In the genomic region with DNA sequence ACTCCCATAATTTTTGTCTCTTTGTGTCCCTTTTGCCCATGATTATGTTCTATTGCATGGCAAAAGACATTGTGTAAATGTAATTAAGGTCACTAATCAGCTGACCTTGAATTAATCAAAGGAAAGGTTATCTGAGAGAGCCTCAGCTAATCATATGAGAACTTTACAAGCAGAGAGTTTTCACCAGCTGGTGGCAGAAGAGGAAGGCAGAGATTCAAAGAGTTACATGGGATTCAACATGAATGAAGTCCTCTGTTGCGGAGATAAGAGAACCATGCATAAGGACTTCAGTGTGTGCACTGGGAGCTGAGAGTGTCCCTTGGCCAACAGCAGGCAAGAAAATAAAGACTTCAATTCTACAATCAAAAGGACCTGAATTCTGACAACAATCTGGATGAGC, we compare ENCODE assay signal across 30 cellular contexts.
A peak's percentile ranks its signal among the peaks of the same experiment; 100 is the strongest.
DNase-seq lines count a peak whose midpoint lies in the region; ATAC-seq and TF ChIP-seq lines count a peak whose summit lies in the region.
"Had no signal": no experiment of that assay in that cellular context is flagged by ENCODE, and none has a peak within 500 bp of the region (broad histone marks: within the 10 kb centered on the region; RNA-seq: fewer than 3 reads in every experiment).

No MANE protein-coding gene starts in this region.

- H3F3A ChIP-seq in OCI-LY1 (ENCODE audit: insufficient read depth, low read length) = no peaks in the 10 kb centered on the region
- peaks cover 20% of the 10 kb centered on the region for H3F3A ChIP-seq in MM.1S (ENCODE audit: insufficient read depth, low read length)

- no peak overlapping the region for H3K4me3 Mint-ChIP-seq in endodermal cell
- H3K4me3 Mint-ChIP-seq: activated naive CD8-positive, alpha-beta T cell treated with anti-CD3 and anti-CD28 coated beads, Interleukin-2, amount 50 U/mL, for 24 hours; CD8-positive, alpha-beta memory T cell; central memory CD8-positive, alpha-beta T cell; H9; T-helper 2 cell treated with Interferon-gamma antibody and Interleukin-4, amounts not matched to agents 5 μg/mL and 100 μg/mL, for 36 hours had no signal

- ATAC-seq in Right ventricle myocardium inferior = no peak
- ATAC-seq: activated naive CD8-positive, alpha-beta T cell treated with anti-CD3 and anti-CD28 coated beads, Interleukin-2, amount 50 U/mL, for 24 hours; left lobe of liver; psoas muscle had no signal

- peaks cover 1% of the 10 kb centered on the region for H3K4me1 Mint-ChIP-seq in endodermal cell
- H3K4me1 Mint-ChIP-seq: CD8-positive, alpha-beta memory T cell; central memory CD8-positive, alpha-beta T cell; H9 had no signal

- peaks cover 10% of the 10 kb centered on the region; the same call in 1 of the 2 replicates for H3K36me3 ChIP-seq in OCI-LY1 (ENCODE audit: insufficient read depth, low read length)
- no peaks in the 10 kb centered on the region for H3K36me3 ChIP-seq in endodermal cell (ENCODE audit: control insufficient read depth, insufficient read depth, low read length)
- H3K36me3 ChIP-seq in testis (ENCODE audit: low read depth, missing control alignments) = no peaks in the 10 kb centered on the region
- H3K36me3 ChIP-seq in MM.1S (replicated peaks; ENCODE audit: insufficient read depth, low read length) = no peaks in the 10 kb centered on the region
- H3K36me3 ChIP-seq: MG63, Peyer's patch, uterus, WERI-Rb-1 had no signal

- H3K36me3 Mint-ChIP-seq in endodermal cell (ENCODE audit: low read depth) = no peaks in the 10 kb centered on the region
- H3K36me3 Mint-ChIP-seq: CD8-positive, alpha-beta memory T cell had no signal

- no peak for TF ChIP-seq POLR2A in testis (IDR thresholded peaks at IDR 0.05)

- H2AFZ ChIP-seq in OCI-LY1 (ENCODE audit: low read length) (no peak overlapping the region), MM.1S (ENCODE audit: low read length) (no peak overlapping the region)

- TF ChIP-seq CTCF in OCI-LY1 (IDR thresholded peaks at IDR 0.05; ENCODE audit: low read length) = peak; percentile 33; the same call in 1 of the 2 replicates
- peak; percentile 45 for TF ChIP-seq CTCF in endodermal cell (conservative IDR thresholded peaks at IDR 0.05)
- TF ChIP-seq CTCF in testis (IDR thresholded peaks at IDR 0.05) = no peak
- TF ChIP-seq CTCF in MM.1S (IDR thresholded peaks at IDR 0.05; ENCODE audit: low read length) = no peak

- H3K4me1 ChIP-seq in OCI-LY1 (ENCODE audit: insufficient read depth, low read length, severe bottlenecking) (peaks cover 20% of the 10 kb centered on the region), endodermal cell (ENCODE audit: control insufficient read depth, insufficient read depth, low read length) (no peaks in the 10 kb centered on the region), testis (peaks cover 2% of the 10 kb centered on the region), MM.1S (ENCODE audit: low read length) (peaks cover 32% of the 10 kb centered on the region)
- H3K4me1 ChIP-seq: psoas muscle, uterus had no signal

- H3K79me2 ChIP-seq in OCI-LY1 (ENCODE audit: insufficient read depth, low read length) = no peaks in the 10 kb centered on the region
- H3K79me2 ChIP-seq in MM.1S (ENCODE audit: low read length) = no peaks in the 10 kb centered on the region

- H3K9me2 ChIP-seq in OCI-LY1 (ENCODE audit: low read depth, low read length) = no peaks in the 10 kb centered on the region
- H3K9me2 ChIP-seq in MM.1S (replicated peaks; ENCODE audit: insufficient read depth, low read length) = no peaks in the 10 kb centered on the region

- H3K4me3 ChIP-seq in OCI-LY1 (ENCODE audit: low read depth, low read length, poor library complexity, severe bottlenecking) = no peak overlapping the region
- no peak overlapping the region for H3K4me3 ChIP-seq in endodermal cell (ENCODE audit: low read length)
- no peak overlapping the region for H3K4me3 ChIP-seq in testis
- no peak overlapping the region for H3K4me3 ChIP-seq in MM.1S (ENCODE audit: low read length)
- H3K4me3 ChIP-seq: MG63, Peyer's patch, psoas muscle, uterus had no signal

- H3K9ac ChIP-seq in OCI-LY1 (ENCODE audit: low read length) = no peak overlapping the region
- H3K9ac ChIP-seq in endodermal cell (ENCODE audit: extremely low read depth, low read length, poor library complexity, severe bottlenecking) = no peak overlapping the region
- H3K9ac ChIP-seq in MM.1S (ENCODE audit: low read length) = no peak overlapping the region

- H4K20me1 ChIP-seq in OCI-LY1 (ENCODE audit: insufficient read depth, low read length) (no peaks in the 10 kb centered on the region), MM.1S (ENCODE audit: insufficient read depth, low read length) (no peaks in the 10 kb centered on the region)

- intact Hi-C loops in Right ventricle myocardium inferior (cut with DNase I) (no loop called here), testis (cut with DNase I; ENCODE audit: low total_unique reads) (no loop called here)

- 100% methylated on average over 1 of the region's 1 CpG for WGBS in endodermal cell (ENCODE audit: insufficient coverage in 1 of 2, insufficient read length in 1 of 2), 2 experiments
- WGBS in testis, 2 donors = 90 to 92% methylated on average over 1 of the region's 1 CpG

- no peaks in the 10 kb centered on the region for H3K27me3 Mint-ChIP-seq in endodermal cell (ENCODE audit: insufficient read depth)
- H3K27me3 Mint-ChIP-seq: naive B cell had no signal

- H3K27me3 ChIP-seq in OCI-LY1 (ENCODE audit: insufficient read depth, low read length) (peaks cover under 1% of the 10 kb centered on the region; the same call in 1 of the 2 replicates), endodermal cell (ENCODE audit: control insufficient read depth, insufficient read depth, low read length, poor library complexity, severe bottlenecking) (no peaks in the 10 kb centered on the region), testis (no peaks in the 10 kb centered on the region), MM.1S (replicated peaks; ENCODE audit: insufficient read depth, low read length) (no peaks in the 10 kb centered on the region)
- H3K27me3 ChIP-seq: MG63, Peyer's patch, uterus had no signal

- H3K9me3 ChIP-seq in OCI-LY1 (ENCODE audit: low read length) (peaks cover under 1% of the 10 kb centered on the region; the same call in 1 of the 2 replicates), endodermal cell (ENCODE audit: control insufficient read depth, low read length) (peaks cover under 1% of the 10 kb centered on the region), testis (no peaks in the 10 kb centered on the region), MM.1S (replicated peaks; ENCODE audit: insufficient read depth, low read length) (no peaks in the 10 kb centered on the region)
- H3K9me3 ChIP-seq: MG63, Peyer's patch, uterus had no signal

- no peak overlapping the region for H3K27ac Mint-ChIP-seq in endodermal cell
- H3K27ac Mint-ChIP-seq: activated naive CD8-positive, alpha-beta T cell treated with anti-CD3 and anti-CD28 coated beads, Interleukin-2, amount 50 U/mL, for 24 hours; T-helper 2 cell treated with Interferon-gamma antibody and Interleukin-4, amounts not matched to agents 5 μg/mL and 100 μg/mL, for 36 hours had no signal

- H3K27ac ChIP-seq in OCI-LY1 (ENCODE audit: low read depth, low read length, poor library complexity, severe bottlenecking) = no peak overlapping the region
- no peak overlapping the region for H3K27ac ChIP-seq in endodermal cell (ENCODE audit: low read depth, low read length)
- no peak overlapping the region for H3K27ac ChIP-seq in testis
- H3K27ac ChIP-seq in MM.1S (ENCODE audit: low read length) = no peak overlapping the region
- H3K27ac ChIP-seq: Peyer's patch, psoas muscle, uterus, WERI-Rb-1 had no signal

- no peak overlapping the region for H3K4me2 ChIP-seq in OCI-LY1 (ENCODE audit: low read length)
- no peak overlapping the region for H3K4me2 ChIP-seq in MM.1S (ENCODE audit: low read depth, low read length)

- DNase-seq in NCI-H2171 treated with DMSO at 0.1 percent for 48 hours (lab: John Stamatoyannopoulos, UW) (peak; percentile 4), NCI-H2171 (lab: John Stamatoyannopoulos, UW) (no peak), endodermal cell (no peak), putamen (ENCODE audit: low spot score) (peak; percentile 6), Right ventricle myocardium inferior (ENCODE audit: missing footprints) (no peak), testis (no peak), MM.1S (no peak)
- DNase-seq: 8988T; activated CD4-positive, alpha-beta T cell treated with anti-CD3 and anti-CD28 coated beads for 48 hours; activated CD8-positive, alpha-beta memory T cell treated with anti-CD3 and anti-CD28 coated beads for 24 hours; activated effector memory CD4-positive, alpha-beta T cell treated with Interleukin-2 at 50 U/mL for 16 hours; activated naive CD8-positive, alpha-beta T cell treated with anti-CD3 and anti-CD28 coated beads, Interleukin-2, amount 50 U/mL, for 24 hours; CD8-positive, alpha-beta memory T cell; dermis blood vessel endothelial cell; DMS 273 treated with DMSO at 0.1 percent for 48 hours; H9; KBM-7; MG63; naive B cell; NCI-H2081; NK-92 treated with Interleukin-12 subunit alpha and Interleukin-12 subunit beta, amount 100 ng/mL, for 24 hours; Peyer's patch; psoas muscle; stimulated activated naive CD4-positive, alpha-beta T cell treated with Interleukin-2 at 50 U/mL for 16 hours; uterus; WERI-Rb-1 had no signal

- peaks cover under 1% of the 10 kb centered on the region for H3K9me3 Mint-ChIP-seq in endodermal cell

Comparison
In these comparisons a context has a peak if more than half of its experiments do, and no peak if none do; other contexts are left out.
1. DNase-seq: peak in NCI-H2171 treated with DMSO at 0.1 percent for 48 hours (single experiment) and putamen (single experiment); none in NCI-H2171 (single experiment), endodermal cell (single experiment), Right ventricle myocardium inferior (single experiment), testis (single experiment) and MM.1S (single experiment).
2. CTCF ChIP-seq: peak in OCI-LY1 (single experiment) and endodermal cell (single experiment); none in testis (0 of 3) and MM.1S (single experiment).